Comparison of ENCODE assay signal across 8 cellular contexts in genomic region chr1:182259229-182259872, GRCh38.
DNase-seq lines count a peak whose midpoint lies in the region; ATAC-seq and TF ChIP-seq lines count a peak whose summit lies in the region.

No MANE protein-coding gene starts in this region.

- DNase-seq in T-helper 2 cell (peak in 3 of 5 experiments; percentile 26 to 100 (median 73)), ascending aorta (ENCODE audit: low spot score in 2 of 2) (peak; percentile 39 to 81), mucosa of descending colon (peak in 2 of 3 donors; percentile 54 to 59), substantia nigra (lab: John Stamatoyannopoulos, UW) (peak in 22 of 49 donors; percentile 9 to 39 (median 22)), NCI-H82 (lab: John Stamatoyannopoulos, UW) (no peak), NCI-H524 (lab: John Stamatoyannopoulos, UW) (no peak)

- H3K9me3 ChIP-seq in ascending aorta (no peaks in the 10 kb centered on the region), mucosa of descending colon (no peaks in the 10 kb centered on the region)

- no peak overlapping the region for H3K4me3 ChIP-seq in ascending aorta
- no peak overlapping the region for H3K4me3 ChIP-seq in mucosa of descending colon

- ATAC-seq in GM18861 (IDR thresholded peaks at IDR 0.05; ENCODE audit: unreplicated experiment) (peak; percentile 74), HG03439 (IDR thresholded peaks at IDR 0.05; ENCODE audit: unreplicated experiment) (peak; percentile 56), mucosa of descending colon (peak; percentile 82)

- H3K4me1 ChIP-seq in ascending aorta, result no peaks in the 10 kb centered on the region
- H3K4me1 ChIP-seq in mucosa of descending colon (ENCODE audit: low read depth), result peaks cover 6% of the 10 kb centered on the region

- no peaks in the 10 kb centered on the region for H3K27me3 ChIP-seq in ascending aorta

- H3K27ac ChIP-seq in ascending aorta (peak overlapping the region in 1 of 2 donors; percentile 31), substantia nigra (ENCODE audit: low read depth, low read length, poor library complexity, severe bottlenecking) (peak overlapping the region; percentile 43)

- H3K36me3 ChIP-seq in ascending aorta (no peaks in the 10 kb centered on the region), mucosa of descending colon (ENCODE audit: low read depth) (no peaks in the 10 kb centered on the region)

- no peak for TF ChIP-seq CTCF in ascending aorta (IDR thresholded peaks at IDR 0.05)
- no peak for TF ChIP-seq CTCF in mucosa of descending colon (IDR thresholded peaks at IDR 0.05)

- intact Hi-C loops in ascending aorta (cut with DNase I) (no loop called here), mucosa of descending colon (cut with DNase I, micrococcal nuclease) (no loop called here)

Comparison
In these comparisons a context has a peak if more than half of its experiments do, and no peak if none do; other contexts are left out.
1. DNase-seq: peak in T-helper 2 cell (3 of 5), ascending aorta (2 of 2) and mucosa of descending colon (2 of 3); none in NCI-H82 (single experiment) and NCI-H524 (0 of 2).
2. Peak in every context shown above with its lines, with median percentiles within 50 percentile points of each other: ATAC-seq.